In the genomic region with DNA sequence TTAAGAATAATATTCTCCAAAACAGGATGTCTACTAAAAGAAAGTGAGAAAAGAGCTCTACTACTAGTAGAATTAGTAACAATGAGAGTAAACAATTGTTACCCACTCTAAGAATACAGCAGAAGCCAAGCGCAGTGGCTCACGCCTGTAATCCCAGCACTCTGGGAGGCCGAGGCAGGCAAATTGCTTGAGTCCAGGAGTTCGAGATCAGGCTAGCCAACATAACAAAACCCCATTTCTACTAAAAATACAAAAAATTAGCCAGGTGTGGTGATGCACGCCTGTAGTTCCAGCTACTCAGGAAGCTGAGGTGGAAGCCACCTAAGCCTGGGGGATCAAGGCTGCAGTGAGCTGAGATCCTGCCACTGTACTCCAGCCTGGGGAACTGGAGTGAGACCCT, we compare ENCODE assay signal across 11 cellular contexts. TPM values are rescaled to one million over a fixed set of nuclear protein-coding genes. Genes with fewer than 3 reads are reported as not detected.
DNase-seq lines count a peak whose midpoint lies in the region; ATAC-seq and TF ChIP-seq lines count a peak whose summit lies in the region.
"Had no signal": no experiment of that assay in that cellular context is flagged by ENCODE, and none has a peak within 500 bp of the region (broad histone marks: within the 10 kb centered on the region; RNA-seq: fewer than 3 reads in every experiment).

No MANE protein-coding gene starts in this region.

- H3K27me3 ChIP-seq in ACC112 (ENCODE audit: insufficient read depth, low read length) (no peaks in the 10 kb centered on the region), dorsolateral prefrontal cortex (no peaks in the 10 kb centered on the region)
- H3K27me3 ChIP-seq in CD8-positive, alpha-beta memory T cell (ENCODE audit: insufficient read depth, low read length, poor library complexity, severe bottlenecking): no peaks in the 10 kb centered on the region

- peaks cover 0 to 57% (median 6%) of the 10 kb centered on the region in 3 donors for H3K36me3 Mint-ChIP-seq in CD8-positive, alpha-beta memory T cell
- H3K36me3 Mint-ChIP-seq in immature natural killer cell: peaks cover 7 to 11% (median 11%) of the 10 kb centered on the region in 3 donors

- H3K9me3 ChIP-seq in CD8-positive, alpha-beta memory T cell (ENCODE audit: low read length): no peaks in the 10 kb centered on the region

- H3K27ac ChIP-seq in ACC112 (ENCODE audit: low read depth, low read length) (0 out of 2 replicates have a peak overlapping the region, but pooled peaks have one; percentile 29), VCaP (peak overlapping the region; percentile 7; the same call in 1 of the 2 replicates), dorsolateral prefrontal cortex (peak overlapping the region in 5 of 59 donors; percentile 2 to 51 (median 17))
- H3K27ac ChIP-seq in CD8-positive, alpha-beta memory T cell (ENCODE audit: low read depth, low read length): no peak overlapping the region

- H3K9me3 Mint-ChIP-seq in CD8-positive, alpha-beta memory T cell: no peaks in the 10 kb centered on the region
- peaks cover 0 to 1% (median 0%) of the 10 kb centered on the region in 6 donors for H3K9me3 Mint-ChIP-seq in immature natural killer cell

- CTCF ChIA-PET in CD8-positive, alpha-beta memory T cell (lab: Charles Lee): interaction anchor here (0.9 to 1.3 kb wide), 4 partner anchors 12 to 116 kb away, joined by 3 to 5 read pairs (median 4); no protein-coding TSS in a partner anchor

- peaks cover 30% of the 10 kb centered on the region for H3K79me2 ChIP-seq in ACC112 (ENCODE audit: control insufficient read depth, insufficient read depth, low read length, unreplicated experiment)

- no peak for TF ChIP-seq CTCF in VCaP (conservative IDR thresholded peaks at IDR 0.05)
- no peak for TF ChIP-seq CTCF in dorsolateral prefrontal cortex (IDR thresholded peaks at IDR 0.05 in 54 of 56, conservative IDR thresholded peaks at IDR 0.05 in 2 of 56; ENCODE audit: low read depth in 1 of 56, partially characterized antibody in 56 of 56)

- no peaks in the 10 kb centered on the region for H3K27me3 Mint-ChIP-seq in CD8-positive, alpha-beta memory T cell
- peaks cover 3 to 6% (median 3%) of the 10 kb centered on the region in 3 donors for H3K27me3 Mint-ChIP-seq in immature natural killer cell (ENCODE audit: low read depth in 3 of 3)

- H3K4me3 Mint-ChIP-seq in CD8-positive, alpha-beta memory T cell: peak overlapping the region in 1 of 7 donors; percentile 74
- H3K4me3 Mint-ChIP-seq in immature natural killer cell: no peak overlapping the region

- H3K36me3 ChIP-seq in ACC112 (ENCODE audit: insufficient read depth, low read length): peaks cover 11% of the 10 kb centered on the region
- H3K36me3 ChIP-seq in CD8-positive, alpha-beta memory T cell (ENCODE audit: insufficient read depth, low read length): peaks cover 26% of the 10 kb centered on the region

- H2AFZ ChIP-seq in ACC112 (ENCODE audit: low read length, unreplicated experiment): no peak overlapping the region

- POLR2A ChIA-PET in CD8-positive, alpha-beta memory T cell (lab: Charles Lee): interaction anchor here (0.6 to 0.7 kb wide), 2 partner anchors 80 to 111 kb away, joined by 4 to 8 read pairs; no protein-coding TSS in a partner anchor

- no peak for ATAC-seq in GM18861 (IDR thresholded peaks at IDR 0.05; ENCODE audit: unreplicated experiment)
- ATAC-seq: HCT116 had no signal

- DNase-seq in CD8-positive, alpha-beta memory T cell: no peak
- no peak for DNase-seq in immature natural killer cell
- no peak for DNase-seq in NCI-H446 treated with DMSO at 0.1 percent for 48 hours (lab: John Stamatoyannopoulos, UW)
- no peak for DNase-seq in dorsolateral prefrontal cortex
- DNase-seq in GF-D8 (lab: John Stamatoyannopoulos, UW): no peak
- DNase-seq: NCI-H2081, occipital lobe had no signal

- H3K27ac Mint-ChIP-seq in CD8-positive, alpha-beta memory T cell: peak overlapping the region in 7 of 8 donors; percentile 13 to 86 (median 74)
- peak overlapping the region in 5 of 6 donors; percentile 12 to 79 (median 57) for H3K27ac Mint-ChIP-seq in immature natural killer cell

- H3K4me1 ChIP-seq in ACC112 (ENCODE audit: control insufficient read depth, insufficient read depth, low read length, unreplicated experiment): peaks cover 24% of the 10 kb centered on the region
- H3K4me1 ChIP-seq in CD8-positive, alpha-beta memory T cell (ENCODE audit: insufficient read depth, low read length): peaks cover 42% of the 10 kb centered on the region

- intact Hi-C loops in dorsolateral prefrontal cortex (cut with DNase I): no loop called here

- H3K4me3 ChIP-seq in ACC112 (ENCODE audit: low read depth, low read length): no peak overlapping the region
- no peak overlapping the region for H3K4me3 ChIP-seq in CD8-positive, alpha-beta memory T cell (ENCODE audit: low read length)
- H3K4me3 ChIP-seq in dorsolateral prefrontal cortex: peak overlapping the region in 8 of 59 donors; percentile 2 to 25 (median 13)

- peaks cover 30 to 50% (median 40%) of the 10 kb centered on the region in 3 donors for H3K4me1 Mint-ChIP-seq in CD8-positive, alpha-beta memory T cell
- peaks cover 35 to 36% of the 10 kb centered on the region in 2 donors for H3K4me1 Mint-ChIP-seq in immature natural killer cell

RNA-seq across cellular contexts. Expression of a gene that starts 4.7 kb away (rescaled TPM):
- 10 to 100 TPM; 39.1 to 40.8 TPM for total RNA-seq in CD8-positive, alpha-beta memory T cell
- polyA plus RNA-seq in CD8-positive, alpha-beta memory T cell: 40.2 TPM
- 10 to 100 TPM; 36.7 to 51.4 (median 51.1) TPM for polyA plus RNA-seq in immature natural killer cell
- 10 to 100 TPM; 16.1 to 31.4 (median 24.8) TPM for total RNA-seq in dorsolateral prefrontal cortex

RNA-seq across cellular contexts. Expression of a gene that starts 6.9 kb away (rescaled TPM):
- total RNA-seq in CD8-positive, alpha-beta memory T cell: 10 to 100 TPM; 49.0 to 49.7 TPM
- 110 TPM for polyA plus RNA-seq in CD8-positive, alpha-beta memory T cell
- 100 to 1,000 TPM; 104 to 163 (median 147) TPM for polyA plus RNA-seq in immature natural killer cell
- total RNA-seq in dorsolateral prefrontal cortex: 10 to 100 TPM in 89 of 120 experiments, 1 to 10 TPM in 31; 5.9 to 21.8 (median 11.6) TPM

RNA-seq across cellular contexts. Expression of a gene that starts 7.2 kb away (rescaled TPM):
- 100 to 1,000 TPM in 1 of 2 experiments, 10 to 100 TPM in 1; 89.7 to 103 TPM for total RNA-seq in CD8-positive, alpha-beta memory T cell
- polyA plus RNA-seq in CD8-positive, alpha-beta memory T cell: 109 TPM
- polyA plus RNA-seq in immature natural killer cell: 100 to 1,000 TPM; 115 to 157 (median 132) TPM
- total RNA-seq in dorsolateral prefrontal cortex: 10 to 100 TPM; 26.4 to 54.1 (median 39.1) TPM

RNA-seq across cellular contexts. Expression of a gene that starts 18.0 kb away (rescaled TPM):
- 1 to 10 TPM in 1 of 2 experiments, under 1 TPM in 1; 0.29 to 1.0 TPM for total RNA-seq in CD8-positive, alpha-beta memory T cell
- not detected for polyA plus RNA-seq in CD8-positive, alpha-beta memory T cell
- under 1 TPM in 1 of 3 donors, not detected in 2; 0.10 TPM for polyA plus RNA-seq in immature natural killer cell
- 1 to 10 TPM in 9 of 120 experiments, under 1 TPM in 32, not detected in 79; 0.14 to 4.6 (median 0.50) TPM for total RNA-seq in dorsolateral prefrontal cortex
- total RNA-seq: occipital lobe had no signal
